15 cellular contexts compared by ENCODE assay signal in the genomic region with DNA sequence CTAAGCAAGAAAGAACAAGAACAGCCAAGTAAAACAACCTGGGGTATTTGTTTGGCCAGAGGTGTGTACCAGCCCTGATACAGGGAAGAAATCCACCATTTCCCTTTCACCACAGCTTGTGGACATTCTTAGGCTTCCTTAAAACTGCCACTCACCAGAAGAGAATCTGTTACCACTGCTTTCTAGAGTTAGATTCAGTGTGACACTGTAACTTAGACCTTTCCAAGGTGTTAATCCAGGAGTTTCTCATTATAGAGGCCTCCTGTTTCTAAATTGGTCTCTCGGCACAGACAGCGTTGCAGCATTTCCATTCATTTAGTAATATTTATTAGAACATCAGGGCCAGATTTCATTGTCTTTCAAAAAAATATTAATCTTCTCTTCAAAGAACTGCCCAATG. TPM values are rescaled to one million over a fixed set of nuclear protein-coding genes. Genes with fewer than 3 reads are reported as not detected.
"Had no signal": no experiment of that assay in that cellular context is flagged by ENCODE, and none has a peak within 500 bp of the region (broad histone marks: within the 10 kb centered on the region; RNA-seq: fewer than 3 reads in every experiment).

No MANE protein-coding gene starts in this region.

- H3K9me3 Mint-ChIP-seq: activated naive CD8-positive, alpha-beta T cell treated with anti-CD3 and anti-CD28 coated beads, Interleukin-2, amount 50 U/mL, for 24 hours; stimulated activated naive CD8-positive, alpha-beta T cell treated with anti-CD3 and anti-CD28 coated beads, Interleukin-15, Interleukin-2, amounts not matched to agents 100 ng/mL and 50 ng/mL, for 24 hours had no signal

- H3K27me3 ChIP-seq: ascending aorta, left lung, neutrophil, testis had no signal

- H3K9me3 ChIP-seq: ascending aorta, left lung, neutrophil, testis had no signal

- H3K27ac ChIP-seq: left lung, neutrophil had no signal

- DNase-seq: activated CD4-positive, CD25-positive, alpha-beta regulatory T cell treated with anti-CD3 and anti-CD28 coated beads, Interleukin-2, amount 50 U/mL, for 72 hours; activated naive CD4-positive, alpha-beta T cell; activated naive CD8-positive, alpha-beta T cell treated with anti-CD3 and anti-CD28 coated beads, Interleukin-2, amount 50 U/mL, for 24 hours; activated T-cell treated with anti-CD3 and anti-CD28 coated beads, Interleukin-2, amount 50 U/mL, for 1 hour; left lung; mesenchymal stem cell; SHP77 treated with DMSO at 0.1 percent for 48 hours; stimulated activated CD4-positive, alpha-beta T cell treated with anti-CD3 and anti-CD28 coated beads, Interleukin-2, amount 100 ng/mL, for 24 hours; testis had no signal

- FAIRE-seq: frontal cortex, keratinocyte, urothelium cell line had no signal

- H3K4me3 ChIP-seq: ascending aorta, left lung, testis had no signal

- H3K27ac Mint-ChIP-seq: activated naive CD8-positive, alpha-beta T cell treated with anti-CD3 and anti-CD28 coated beads, Interleukin-2, amount 50 U/mL, for 24 hours; stimulated activated naive CD8-positive, alpha-beta T cell treated with anti-CD3 and anti-CD28 coated beads, Interleukin-15, Interleukin-2, amounts not matched to agents 100 ng/mL and 50 ng/mL, for 24 hours had no signal

- ATAC-seq: activated naive CD8-positive, alpha-beta T cell treated with anti-CD3 and anti-CD28 coated beads, Interleukin-2, amount 50 U/mL, for 24 hours; left lung had no signal

- H3K27me3 Mint-ChIP-seq: activated naive CD8-positive, alpha-beta T cell treated with anti-CD3 and anti-CD28 coated beads, Interleukin-2, amount 50 U/mL, for 24 hours; stimulated activated naive CD8-positive, alpha-beta T cell treated with anti-CD3 and anti-CD28 coated beads, Interleukin-15, Interleukin-2, amounts not matched to agents 100 ng/mL and 50 ng/mL, for 24 hours had no signal

- H3K4me3 Mint-ChIP-seq: activated naive CD8-positive, alpha-beta T cell treated with anti-CD3 and anti-CD28 coated beads, Interleukin-2, amount 50 U/mL, for 24 hours; stimulated activated naive CD8-positive, alpha-beta T cell treated with anti-CD3 and anti-CD28 coated beads, Interleukin-15, Interleukin-2, amounts not matched to agents 100 ng/mL and 50 ng/mL, for 24 hours had no signal

RNA-seq across cellular contexts. Expression of gene NIPAL4, which starts 55.0 kb away (rescaled TPM):
- total RNA-seq: ascending aorta, frontal cortex had no signal
